ENCODE assay signal across 25 cellular contexts in genomic region chr17:29575511-29576213, GRCh38. TPM values are rescaled to one million over a fixed set of nuclear protein-coding genes. Genes with fewer than 3 reads are reported as not detected.
DNase-seq lines count a peak whose midpoint lies in the region; ATAC-seq, FAIRE-seq and TF ChIP-seq lines count a peak whose summit lies in the region.
"Had no signal": no experiment of that assay in that cellular context is flagged by ENCODE, and none has a peak within 500 bp of the region (broad histone marks: within the 10 kb centered on the region; RNA-seq: fewer than 3 reads in every experiment).

No MANE protein-coding gene starts in this region.

- 0 out of 2 replicates have a peak, but pooled peaks cover 4% of the 10 kb centered on the region for H3K79me2 ChIP-seq in DND-41 (ENCODE audit: insufficient read depth, low read length)

- H3K36me3 ChIP-seq in DND-41 (ENCODE audit: insufficient read depth, low read length) (peaks cover 83% of the 10 kb centered on the region), kidney (ENCODE audit: control insufficient read depth in 1 of 2, insufficient read depth in 2 of 2, low read length in 2 of 2) (peaks cover 12 to 19% of the 10 kb centered on the region in 2 donors)

- intact Hi-C loops in kidney (cut with DNase I): no loop called here

- no peak overlapping the region for H2AFZ ChIP-seq in DND-41 (ENCODE audit: low read depth, low read length)

- H4K20me1 ChIP-seq in DND-41 (ENCODE audit: insufficient read depth, low read length): peaks cover 66% of the 10 kb centered on the region

- H3K27ac ChIP-seq in DND-41 (ENCODE audit: low read length): 0 out of 2 replicates have a peak overlapping the region, but pooled peaks have one; percentile 10
- H3K27ac ChIP-seq in kidney (ENCODE audit: low read depth in 2 of 2, low read length in 2 of 2): no peak overlapping the region
- H3K27ac ChIP-seq: KMS-11, neutrophil, thoracic aorta, WERI-Rb-1 had no signal

- H3K4me1 ChIP-seq in DND-41 (ENCODE audit: insufficient read depth, low read length) (peaks cover 2% of the 10 kb centered on the region), kidney (ENCODE audit: control insufficient read depth in 1 of 2, insufficient read depth in 1 of 2, low read depth in 1 of 2, low read length in 2 of 2) (peaks cover 2 to 3% of the 10 kb centered on the region in 2 donors)

- no peak overlapping the region for H3K4me3 Mint-ChIP-seq in activated CD8-positive, alpha-beta memory T cell treated with anti-CD3 and anti-CD28 coated beads, Interleukin-2, amount 10 ng/mL, durations not matched to agents 7 days and 5 days
- H3K4me3 Mint-ChIP-seq in stimulated activated naive B cell treated with anti-CD40 and anti-IgM and Interleukin-4, amounts not matched to agents 10 μg/mL and 1 μg/mL and 100 μg/mL, for 72 hours: no peak overlapping the region
- H3K4me3 Mint-ChIP-seq: brain had no signal

- H3K27me3 Mint-ChIP-seq in activated CD8-positive, alpha-beta memory T cell treated with anti-CD3 and anti-CD28 coated beads, Interleukin-2, amount 10 ng/mL, durations not matched to agents 7 days and 5 days: no peaks in the 10 kb centered on the region
- no peaks in the 10 kb centered on the region for H3K27me3 Mint-ChIP-seq in stimulated activated naive B cell treated with anti-CD40 and anti-IgM and Interleukin-4, amounts not matched to agents 10 μg/mL and 1 μg/mL and 100 μg/mL, for 72 hours
- H3K27me3 Mint-ChIP-seq: brain had no signal

- peaks cover 9% of the 10 kb centered on the region for H3K4me1 Mint-ChIP-seq in activated CD8-positive, alpha-beta memory T cell treated with anti-CD3 and anti-CD28 coated beads, Interleukin-2, amount 10 ng/mL, durations not matched to agents 7 days and 5 days
- peaks cover 27 to 45% of the 10 kb centered on the region in 2 donors for H3K4me1 Mint-ChIP-seq in stimulated activated naive B cell treated with anti-CD40 and anti-IgM and Interleukin-4, amounts not matched to agents 10 μg/mL and 1 μg/mL and 100 μg/mL, for 72 hours

- DNase-seq in activated CD8-positive, alpha-beta memory T cell treated with anti-CD3 and anti-CD28 coated beads, Interleukin-2, amount 10 ng/mL, durations not matched to agents 7 days and 5 days: no peak
- no peak for DNase-seq in activated CD8-positive, alpha-beta memory T cell treated with anti-CD3 and anti-CD28 coated beads, Interleukin-2, amount 50 U/mL, for 48 hours
- DNase-seq in DND-41: no peak
- DNase-seq in kidney: peak; percentile 72
- no peak for DNase-seq in stimulated activated naive B cell treated with anti-CD40 and anti-IgM and Interleukin-4, amounts not matched to agents 10 μg/mL and 1 μg/mL and 100 μg/mL, for 72 hours
- DNase-seq in T-helper 1 cell: no peak
- DNase-seq in NCI-H226: no peak
- no peak for DNase-seq in stimulated activated CD4-positive, alpha-beta T cell treated with anti-CD3 and anti-CD28 coated beads, Interleukin-2, amount 100 ng/mL, for 24 hours
- DNase-seq: activated CD4-positive, alpha-beta T cell treated with anti-CD3 and anti-CD28 coated beads, Interleukin-2, amount 50 U/mL, for 4 hours; activated gamma-delta T cell treated with Interleukin-2 at 50 U/mL for 16 hours; AML-193; cortex of kidney; GDM1; GOT3; kidney glomerular epithelial cell; NCI-H1417 treated with DMSO at 0.1 percent for 48 hours; NCI-H2107; NCI-H446 treated with DMSO at 0.1 percent for 48 hours; stimulated activated CD4-positive, alpha-beta T cell treated with anti-CD3 and anti-CD28 coated beads, Interleukin-1b, Interleukin-23, amount 100 ng/mL, for 48 hours; WERI-Rb-1 had no signal

- H3K36me3 Mint-ChIP-seq in activated CD8-positive, alpha-beta memory T cell treated with anti-CD3 and anti-CD28 coated beads, Interleukin-2, amount 10 ng/mL, durations not matched to agents 7 days and 5 days: peaks cover 19% of the 10 kb centered on the region
- H3K36me3 Mint-ChIP-seq in stimulated activated naive B cell treated with anti-CD40 and anti-IgM and Interleukin-4, amounts not matched to agents 10 μg/mL and 1 μg/mL and 100 μg/mL, for 72 hours: peaks cover 51 to 58% of the 10 kb centered on the region in 2 donors

- H3K9me3 ChIP-seq in DND-41 (ENCODE audit: insufficient read depth, low read length, severe bottlenecking) (no peaks in the 10 kb centered on the region), kidney (ENCODE audit: control insufficient read depth in 1 of 2, low read length in 2 of 2) (no peaks in the 10 kb centered on the region)
- H3K9me3 ChIP-seq: neutrophil, thoracic aorta had no signal

- H3K9me3 Mint-ChIP-seq in activated CD8-positive, alpha-beta memory T cell treated with anti-CD3 and anti-CD28 coated beads, Interleukin-2, amount 10 ng/mL, durations not matched to agents 7 days and 5 days (ENCODE audit: low read depth): no peaks in the 10 kb centered on the region
- peaks cover 2 to 4% of the 10 kb centered on the region in 2 donors for H3K9me3 Mint-ChIP-seq in stimulated activated naive B cell treated with anti-CD40 and anti-IgM and Interleukin-4, amounts not matched to agents 10 μg/mL and 1 μg/mL and 100 μg/mL, for 72 hours

- no peak overlapping the region for H3K4me2 ChIP-seq in DND-41 (ENCODE audit: insufficient read depth, low read length)
- H3K4me2 ChIP-seq: KMS-11 had no signal

- no peak for FAIRE-seq in kidney (lab: Jason Lieb, UNC)
- FAIRE-seq: endometrium had no signal

- no peak for ATAC-seq in activated CD8-positive, alpha-beta memory T cell treated with anti-CD3 and anti-CD28 coated beads, Interleukin-2, amount 10 ng/mL, durations not matched to agents 7 days and 5 days
- ATAC-seq in DND-41 (ENCODE audit: insufficient read depth, low read depth): no peak
- ATAC-seq in stimulated activated naive B cell treated with anti-CD40 and anti-IgM and Interleukin-4, amounts not matched to agents 10 μg/mL and 1 μg/mL and 100 μg/mL, for 72 hours (replicated peaks): no peak

- H3K4me3 ChIP-seq in DND-41 (ENCODE audit: low read depth in 1 of 2, low read length in 2 of 2): no peak overlapping the region
- H3K4me3 ChIP-seq in kidney (ENCODE audit: low read length in 2 of 2): no peak overlapping the region
- H3K4me3 ChIP-seq: thoracic aorta had no signal

- TF ChIP-seq CTCF in DND-41 (IDR thresholded peaks at IDR 0.05; ENCODE audit: borderline replicate concordance, extremely low read depth, low read length, poor library complexity, severe bottlenecking) (no peak), kidney (IDR thresholded peaks at IDR 0.05; ENCODE audit: borderline replicate concordance, extremely low read depth, insufficient read depth) (no peak)

- H3K27me3 ChIP-seq in DND-41 (ENCODE audit: insufficient read depth, low read length, poor library complexity): no peaks in the 10 kb centered on the region

- CTCF ChIA-PET in activated CD8-positive, alpha-beta memory T cell treated with anti-CD3 and anti-CD28 coated beads, Interleukin-2, amount 10 ng/mL, durations not matched to agents 7 days and 5 days (lab: Charles Lee): interaction anchor here (0.6 to 24.4 kb wide), 4 partner anchors 9 to 40 kb away, joined by 3 to 458 read pairs (median 8); partner anchors contain the start of genes ABHD15 and CORO6

- peak overlapping the region; percentile 25 for H3K27ac Mint-ChIP-seq in activated CD8-positive, alpha-beta memory T cell treated with anti-CD3 and anti-CD28 coated beads, Interleukin-2, amount 10 ng/mL, durations not matched to agents 7 days and 5 days
- peak overlapping the region; percentile 11 for H3K27ac Mint-ChIP-seq in stimulated activated naive B cell treated with anti-CD40 and anti-IgM and Interleukin-4, amounts not matched to agents 10 μg/mL and 1 μg/mL and 100 μg/mL, for 72 hours

- H3K9ac ChIP-seq in DND-41 (ENCODE audit: low read depth, low read length) (no peak overlapping the region), kidney (ENCODE audit: low read length in 2 of 2) (no peak overlapping the region)
- H3K9ac ChIP-seq: KMS-11 had no signal

RNA-seq across cellular contexts. Expression of gene TP53I13, which starts 7.2 kb away (rescaled TPM):
- 100 to 1,000 TPM in 1 of 2 experiments, 10 to 100 TPM in 1; 97.0 to 131 TPM for total RNA-seq in activated CD8-positive, alpha-beta memory T cell treated with anti-CD3 and anti-CD28 coated beads, Interleukin-2, amount 10 ng/mL, durations not matched to agents 7 days and 5 days
- 51.6 TPM for total RNA-seq in kidney
- polyA plus RNA-seq in kidney (ENCODE audit: insufficient read depth, low read depth, low replicate concordance): 75.5 TPM

RNA-seq across cellular contexts. Expression of gene ABHD15, which starts 8.8 kb away (rescaled TPM):
- 10 to 100 TPM; 20.0 to 20.3 TPM for total RNA-seq in activated CD8-positive, alpha-beta memory T cell treated with anti-CD3 and anti-CD28 coated beads, Interleukin-2, amount 10 ng/mL, durations not matched to agents 7 days and 5 days
- 9.8 TPM for total RNA-seq in kidney
- 8.9 TPM for polyA plus RNA-seq in kidney (ENCODE audit: insufficient read depth, low read depth, low replicate concordance)

RNA-seq across cellular contexts. Expression of gene GIT1, which starts 13.8 kb away (rescaled TPM):
- 10 to 100 TPM; 69.5 to 79.5 TPM for total RNA-seq in activated CD8-positive, alpha-beta memory T cell treated with anti-CD3 and anti-CD28 coated beads, Interleukin-2, amount 10 ng/mL, durations not matched to agents 7 days and 5 days
- total RNA-seq in kidney: 41.9 TPM
- 21.4 TPM for polyA plus RNA-seq in kidney (ENCODE audit: insufficient read depth, low read depth, low replicate concordance)

RNA-seq across cellular contexts. Expression of gene ANKRD13B, which starts 17.3 kb away (rescaled TPM):
- 10 to 100 TPM; 15.6 to 20.1 TPM for total RNA-seq in activated CD8-positive, alpha-beta memory T cell treated with anti-CD3 and anti-CD28 coated beads, Interleukin-2, amount 10 ng/mL, durations not matched to agents 7 days and 5 days
- 3.3 TPM for total RNA-seq in kidney
- 2.8 TPM for polyA plus RNA-seq in kidney (ENCODE audit: insufficient read depth, low read depth, low replicate concordance)

RNA-seq across cellular contexts. Expression of gene CORO6, which starts 47.0 kb away (rescaled TPM):
- 1 to 10 TPM; 2.7 to 7.0 TPM for total RNA-seq in activated CD8-positive, alpha-beta memory T cell treated with anti-CD3 and anti-CD28 coated beads, Interleukin-2, amount 10 ng/mL, durations not matched to agents 7 days and 5 days
- total RNA-seq in kidney: 5.9 TPM
- 2.1 TPM for polyA plus RNA-seq in kidney (ENCODE audit: insufficient read depth, low read depth, low replicate concordance)
